In the genomic region with DNA sequence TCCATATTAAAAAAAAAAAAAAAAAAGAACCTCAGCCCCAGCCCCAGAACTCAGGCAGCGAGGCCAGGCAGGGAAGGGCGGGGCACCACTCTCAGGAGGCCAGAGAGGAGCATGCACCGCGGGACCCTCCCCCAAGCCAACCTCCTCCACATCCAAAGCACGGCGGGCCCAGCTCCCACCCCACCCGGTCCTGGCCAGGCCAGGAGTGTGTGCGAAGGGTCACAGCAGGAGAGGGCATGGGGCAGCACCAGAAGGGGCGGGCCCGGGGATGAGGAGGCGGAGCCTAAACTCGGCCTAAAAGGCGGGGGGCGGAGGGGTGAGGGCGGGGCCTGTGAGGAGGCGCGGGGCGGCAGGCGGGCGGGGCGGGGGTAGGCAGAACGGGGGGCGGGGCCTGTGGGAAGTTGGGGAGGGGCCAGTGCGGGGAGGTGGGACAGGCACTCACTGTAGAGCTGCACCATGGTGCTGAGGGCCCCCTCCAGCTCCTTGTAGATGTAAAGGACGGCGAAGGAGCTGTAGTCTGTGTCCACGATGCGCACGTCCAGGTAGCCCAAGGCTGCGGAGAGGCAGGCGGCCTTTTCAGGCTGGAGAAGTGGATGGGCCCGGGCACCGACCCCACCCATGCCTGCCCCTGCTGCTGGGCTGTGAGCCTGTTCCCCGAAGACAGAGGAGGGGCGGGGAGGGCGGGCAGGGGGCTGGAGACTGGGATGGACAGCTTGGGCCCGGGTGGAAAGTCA, we compare ENCODE assay signal across 7 cellular contexts. TPM values are rescaled to one million over a fixed set of nuclear protein-coding genes. Genes with fewer than 3 reads are reported as not detected.
DNase-seq lines count a peak whose midpoint lies in the region; ATAC-seq and TF ChIP-seq lines count a peak whose summit lies in the region.

No MANE protein-coding gene starts in this region.

- H3K4me3 ChIP-seq in HAP-1: no peak overlapping the region

- H3K4me1 ChIP-seq in HAP-1: peaks cover 6% of the 10 kb centered on the region; the same call in 1 of the 2 replicates

- H3K36me3 ChIP-seq in HAP-1 (replicated peaks): no peaks in the 10 kb centered on the region

- ATAC-seq in HG03354 (IDR thresholded peaks at IDR 0.05; ENCODE audit: poor library complexity, severe bottlenecking, unreplicated experiment): no peak

- peaks cover 4% of the 10 kb centered on the region for H3K27me3 ChIP-seq in HAP-1 (ENCODE audit: low read depth)

- DNase-seq in HAP-1 (ENCODE audit: low spot score in 2 of 2) (peak; percentile 74 to 97), SK-N-DZ (ENCODE audit: low spot score) (peak; percentile 89), erythroblast (lab: John Stamatoyannopoulos, UW) (peak; percentile 73 to 76), caudate nucleus (lab: John Stamatoyannopoulos, UW) (no peak), HCEC 1CT (no peak)
- peak; percentile 54 to 71 for DNase-seq in stimulated activated CD4-positive, alpha-beta T cell treated with anti-CD3 and anti-CD28 coated beads, Interleukin-2, amount 100 ng/mL, for 24 hours

- H3K9me3 ChIP-seq in HAP-1: no peaks in the 10 kb centered on the region

- no peak for TF ChIP-seq POLR2A in erythroblast (IDR thresholded peaks at IDR 0.05; ENCODE audit: low read length)

- in situ Hi-C loops in HAP-1 (cut with MboI; ENCODE audit: low sequenced_read_pairs): no loop called here

- no peak overlapping the region for H3K27ac ChIP-seq in caudate nucleus (ENCODE audit: low read depth, low read length)

RNA-seq across cellular contexts. Expression of gene LCN15, which starts 1.2 kb away (rescaled TPM):
- not detected in 2 replicates for polyA plus RNA-seq in SK-N-DZ (2014; cell fraction: cytosol; rRNA removed)
- polyA plus RNA-seq in SK-N-DZ (2014; cell fraction: nucleus; rRNA removed): not detected in 2 replicates

RNA-seq across cellular contexts. Expression of gene LCN8, which starts 5.0 kb away (rescaled TPM):
- not detected in 2 replicates for polyA plus RNA-seq in SK-N-DZ (2014; cell fraction: cytosol; rRNA removed)
- not detected in 2 replicates for polyA plus RNA-seq in SK-N-DZ (2014; cell fraction: nucleus; rRNA removed)

RNA-seq across cellular contexts. Expression of gene LCN6, which starts 14.8 kb away (rescaled TPM):
- polyA plus RNA-seq in SK-N-DZ (2014; cell fraction: cytosol; rRNA removed): not detected in 2 replicates
- not detected in 2 replicates for polyA plus RNA-seq in SK-N-DZ (2014; cell fraction: nucleus; rRNA removed)

RNA-seq across cellular contexts. Expression of gene LCN10, which starts 20.3 kb away (rescaled TPM):
- polyA plus RNA-seq in SK-N-DZ (2014; cell fraction: cytosol; rRNA removed): 0.12 and 0.60 TPM in 2 replicates
- polyA plus RNA-seq in SK-N-DZ (2014; cell fraction: nucleus; rRNA removed): 0.13 TPM in 1 of 2 replicates, not detected in the other

RNA-seq across cellular contexts. Expression of gene TMEM141, which starts 28.1 kb away (rescaled TPM):
- 60.5 and 69.3 TPM in 2 replicates for polyA plus RNA-seq in SK-N-DZ (2014; cell fraction: cytosol; rRNA removed)
- polyA plus RNA-seq in SK-N-DZ (2014; cell fraction: nucleus; rRNA removed): 50.6 and 79.9 TPM in 2 replicates

Comparison
In these comparisons a context has a peak if more than half of its experiments do, and no peak if none do; other contexts are left out.
1. DNase-seq: peak in HAP-1 (2 of 2), SK-N-DZ (single experiment), erythroblast (2 of 2) and stimulated activated CD4-positive, alpha-beta T cell treated with anti-CD3 and anti-CD28 coated beads, Interleukin-2, amount 100 ng/mL, for 24 hours (2 of 2); none in caudate nucleus (0 of 61) and HCEC 1CT (single experiment).